ENCODE assay signal across 18 cellular contexts in genomic region chr11:34239465-34240149, GRCh38.
DNase-seq lines count a peak whose midpoint lies in the region; ATAC-seq and TF ChIP-seq lines count a peak whose summit lies in the region.
"Had no signal": no experiment of that assay in that cellular context is flagged by ENCODE, and none has a peak within 500 bp of the region (broad histone marks: within the 10 kb centered on the region; RNA-seq: fewer than 3 reads in every experiment).

No MANE protein-coding gene starts in this region.

- H3K4me3 ChIP-seq in cardiac muscle cell = no peak overlapping the region
- H3K4me3 ChIP-seq in right atrium auricular region = no peak overlapping the region
- no peak overlapping the region for H3K4me3 ChIP-seq in HAP-1
- H3K4me3 ChIP-seq: ascending aorta, GM23248, uterus had no signal

- in situ Hi-C loops in HAP-1 (cut with MboI; ENCODE audit: low sequenced_read_pairs) = no loop called here

- H3K4me1 Mint-ChIP-seq in activated T-helper 17 cell treated with anti-CD3 and anti-CD28 coated beads, Interleukin-2, amount 50 U/mL, for 72 hours = peaks cover 26% of the 10 kb centered on the region
- H3K4me1 Mint-ChIP-seq in stimulated activated naive CD8-positive, alpha-beta T cell treated with anti-CD3 and anti-CD28 coated beads, Interleukin-15, Interleukin-2, amounts not matched to agents 100 ng/mL and 50 ng/mL, for 24 hours (ENCODE audit: low read depth) = peaks cover 86% of the 10 kb centered on the region

- peaks cover 5% of the 10 kb centered on the region for H3K27me3 Mint-ChIP-seq in activated T-helper 17 cell treated with anti-CD3 and anti-CD28 coated beads, Interleukin-2, amount 50 U/mL, for 72 hours
- H3K27me3 Mint-ChIP-seq in stimulated activated naive CD8-positive, alpha-beta T cell treated with anti-CD3 and anti-CD28 coated beads, Interleukin-15, Interleukin-2, amounts not matched to agents 100 ng/mL and 50 ng/mL, for 24 hours = no peaks in the 10 kb centered on the region

- peak; percentile 22 for ATAC-seq in HG02798 (IDR thresholded peaks at IDR 0.05; ENCODE audit: poor library complexity, unreplicated experiment)
- ATAC-seq in activated T-helper 17 cell treated with anti-CD3 and anti-CD28 coated beads, Interleukin-2, amount 50 U/mL, for 72 hours (replicated peaks) = peak; percentile 21

- H3K4me3 Mint-ChIP-seq in activated T-helper 17 cell treated with anti-CD3 and anti-CD28 coated beads, Interleukin-2, amount 50 U/mL, for 72 hours = peak overlapping the region; percentile 10
- peak overlapping the region; percentile 18 for H3K4me3 Mint-ChIP-seq in stimulated activated naive CD8-positive, alpha-beta T cell treated with anti-CD3 and anti-CD28 coated beads, Interleukin-15, Interleukin-2, amounts not matched to agents 100 ng/mL and 50 ng/mL, for 24 hours
- H3K4me3 Mint-ChIP-seq: CD4-positive, CD25-positive, alpha-beta regulatory T cell had no signal

- peak overlapping the region; percentile 35 for H3K27ac ChIP-seq in cardiac muscle cell
- H3K27ac ChIP-seq in right atrium auricular region = no peak overlapping the region
- H3K27ac ChIP-seq: ascending aorta, GM23248, uterus, VCaP had no signal

- H3K27me3 ChIP-seq in cardiac muscle cell = no peaks in the 10 kb centered on the region
- H3K27me3 ChIP-seq in right atrium auricular region = no peaks in the 10 kb centered on the region
- no peaks in the 10 kb centered on the region for H3K27me3 ChIP-seq in HAP-1 (ENCODE audit: low read depth)
- H3K27me3 ChIP-seq: ascending aorta, uterus had no signal

- no peaks in the 10 kb centered on the region for H3K9me3 ChIP-seq in cardiac muscle cell (ENCODE audit: low read depth)
- H3K9me3 ChIP-seq in right atrium auricular region = no peaks in the 10 kb centered on the region
- no peaks in the 10 kb centered on the region for H3K9me3 ChIP-seq in HAP-1
- H3K9me3 ChIP-seq: ascending aorta, uterus had no signal

- no peaks in the 10 kb centered on the region for H3K9me3 Mint-ChIP-seq in activated T-helper 17 cell treated with anti-CD3 and anti-CD28 coated beads, Interleukin-2, amount 50 U/mL, for 72 hours
- no peaks in the 10 kb centered on the region for H3K9me3 Mint-ChIP-seq in stimulated activated naive CD8-positive, alpha-beta T cell treated with anti-CD3 and anti-CD28 coated beads, Interleukin-15, Interleukin-2, amounts not matched to agents 100 ng/mL and 50 ng/mL, for 24 hours

- no peak for DNase-seq in cardiac muscle cell (ENCODE audit: low read depth in 1 of 2, low spot score in 1 of 2)
- no peak for DNase-seq in right atrium auricular region (ENCODE audit: low spot score)
- no peak for DNase-seq in putamen (ENCODE audit: low spot score)
- DNase-seq in HAP-1 (ENCODE audit: low spot score in 2 of 2) = no peak
- no peak for DNase-seq in NAMALWA (ENCODE audit: low spot score)
- DNase-seq: activated gamma-delta T cell treated with Interleukin-2 at 50 U/mL for 16 hours; CD4-positive, CD25-positive, alpha-beta regulatory T cell; DMS79 treated with DMSO at 0.1 percent for 48 hours; GM23248; hypothalamus; NCI-H146; SW 1271; uterus had no signal

- H3K36me3 ChIP-seq in cardiac muscle cell (no peaks in the 10 kb centered on the region), right atrium auricular region (no peaks in the 10 kb centered on the region), HAP-1 (replicated peaks) (no peaks in the 10 kb centered on the region)
- H3K36me3 ChIP-seq: ascending aorta, uterus had no signal

- peaks cover 48% of the 10 kb centered on the region for H3K4me1 ChIP-seq in cardiac muscle cell (ENCODE audit: low read depth)
- H3K4me1 ChIP-seq in right atrium auricular region = peaks cover 0 to 33% of the 10 kb centered on the region in 2 donors
- H3K4me1 ChIP-seq in HAP-1 = peaks cover 8% of the 10 kb centered on the region; the same call in 1 of the 2 replicates
- H3K4me1 ChIP-seq: uterus had no signal

- no peaks in the 10 kb centered on the region for H3K36me3 Mint-ChIP-seq in activated T-helper 17 cell treated with anti-CD3 and anti-CD28 coated beads, Interleukin-2, amount 50 U/mL, for 72 hours (ENCODE audit: low read depth)
- no peaks in the 10 kb centered on the region for H3K36me3 Mint-ChIP-seq in stimulated activated naive CD8-positive, alpha-beta T cell treated with anti-CD3 and anti-CD28 coated beads, Interleukin-15, Interleukin-2, amounts not matched to agents 100 ng/mL and 50 ng/mL, for 24 hours (ENCODE audit: low read depth)
- H3K36me3 Mint-ChIP-seq: CD4-positive, CD25-positive, alpha-beta regulatory T cell had no signal

- no peak for TF ChIP-seq CTCF in cardiac muscle cell (IDR thresholded peaks at IDR 0.05; ENCODE audit: low read depth, low read length)
- no peak for TF ChIP-seq CTCF in right atrium auricular region (IDR thresholded peaks at IDR 0.05)

- H3K27ac Mint-ChIP-seq in activated T-helper 17 cell treated with anti-CD3 and anti-CD28 coated beads, Interleukin-2, amount 50 U/mL, for 72 hours = no peak overlapping the region
- H3K27ac Mint-ChIP-seq in stimulated activated naive CD8-positive, alpha-beta T cell treated with anti-CD3 and anti-CD28 coated beads, Interleukin-15, Interleukin-2, amounts not matched to agents 100 ng/mL and 50 ng/mL, for 24 hours = peak overlapping the region; percentile 34
- H3K27ac Mint-ChIP-seq: CD4-positive, CD25-positive, alpha-beta regulatory T cell had no signal
